In genomic region chr2:224151161-224151560, GRCh38 we compare ENCODE assay signal across 1 cellular context.
TF ChIP-seq lines count a peak whose summit lies in the region.

No MANE protein-coding gene starts in this region.

TF ChIP-seq in HepG2, 621 proteins besides CTCF, POLR2A, EP300 and RAD21 (continued from another document and continues in another):
- no peak for TF ChIP-seq KDM6A (CRISPR knock-in tag; IDR thresholded peaks at IDR 0.05; ENCODE audit: low read depth)
- TF ChIP-seq NR2F1 (CRISPR knock-in tag; IDR thresholded peaks at IDR 0.05) = no peak
- TF ChIP-seq, protein P1, sequence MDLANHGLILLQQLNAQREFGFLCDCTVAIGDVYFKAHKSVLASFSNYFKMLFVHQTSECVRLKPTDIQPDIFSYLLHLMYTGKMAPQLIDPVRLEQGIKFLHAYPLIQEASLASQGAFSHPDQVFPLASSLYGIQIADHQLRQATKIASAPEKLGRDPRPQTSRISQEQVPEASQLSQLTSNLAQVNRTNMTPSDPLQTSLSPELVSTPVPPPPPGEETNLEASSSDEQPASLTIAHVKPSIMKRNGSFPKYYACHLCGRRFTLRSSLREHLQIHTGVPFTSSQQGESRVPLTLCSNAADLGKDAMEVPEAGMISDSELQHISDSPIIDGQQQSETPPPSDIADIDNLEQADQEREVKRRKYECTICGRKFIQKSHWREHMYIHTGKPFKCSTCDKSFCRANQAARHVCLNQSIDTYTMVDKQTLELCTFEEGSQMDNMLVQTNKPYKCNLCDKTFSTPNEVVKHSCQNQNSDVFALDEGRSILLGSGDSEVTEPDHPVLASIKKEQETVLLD (CRISPR knock-in tag; IDR thresholded peaks at IDR 0.05; ENCODE audit: low read depth) = no peak
- TF ChIP-seq, protein P2, sequence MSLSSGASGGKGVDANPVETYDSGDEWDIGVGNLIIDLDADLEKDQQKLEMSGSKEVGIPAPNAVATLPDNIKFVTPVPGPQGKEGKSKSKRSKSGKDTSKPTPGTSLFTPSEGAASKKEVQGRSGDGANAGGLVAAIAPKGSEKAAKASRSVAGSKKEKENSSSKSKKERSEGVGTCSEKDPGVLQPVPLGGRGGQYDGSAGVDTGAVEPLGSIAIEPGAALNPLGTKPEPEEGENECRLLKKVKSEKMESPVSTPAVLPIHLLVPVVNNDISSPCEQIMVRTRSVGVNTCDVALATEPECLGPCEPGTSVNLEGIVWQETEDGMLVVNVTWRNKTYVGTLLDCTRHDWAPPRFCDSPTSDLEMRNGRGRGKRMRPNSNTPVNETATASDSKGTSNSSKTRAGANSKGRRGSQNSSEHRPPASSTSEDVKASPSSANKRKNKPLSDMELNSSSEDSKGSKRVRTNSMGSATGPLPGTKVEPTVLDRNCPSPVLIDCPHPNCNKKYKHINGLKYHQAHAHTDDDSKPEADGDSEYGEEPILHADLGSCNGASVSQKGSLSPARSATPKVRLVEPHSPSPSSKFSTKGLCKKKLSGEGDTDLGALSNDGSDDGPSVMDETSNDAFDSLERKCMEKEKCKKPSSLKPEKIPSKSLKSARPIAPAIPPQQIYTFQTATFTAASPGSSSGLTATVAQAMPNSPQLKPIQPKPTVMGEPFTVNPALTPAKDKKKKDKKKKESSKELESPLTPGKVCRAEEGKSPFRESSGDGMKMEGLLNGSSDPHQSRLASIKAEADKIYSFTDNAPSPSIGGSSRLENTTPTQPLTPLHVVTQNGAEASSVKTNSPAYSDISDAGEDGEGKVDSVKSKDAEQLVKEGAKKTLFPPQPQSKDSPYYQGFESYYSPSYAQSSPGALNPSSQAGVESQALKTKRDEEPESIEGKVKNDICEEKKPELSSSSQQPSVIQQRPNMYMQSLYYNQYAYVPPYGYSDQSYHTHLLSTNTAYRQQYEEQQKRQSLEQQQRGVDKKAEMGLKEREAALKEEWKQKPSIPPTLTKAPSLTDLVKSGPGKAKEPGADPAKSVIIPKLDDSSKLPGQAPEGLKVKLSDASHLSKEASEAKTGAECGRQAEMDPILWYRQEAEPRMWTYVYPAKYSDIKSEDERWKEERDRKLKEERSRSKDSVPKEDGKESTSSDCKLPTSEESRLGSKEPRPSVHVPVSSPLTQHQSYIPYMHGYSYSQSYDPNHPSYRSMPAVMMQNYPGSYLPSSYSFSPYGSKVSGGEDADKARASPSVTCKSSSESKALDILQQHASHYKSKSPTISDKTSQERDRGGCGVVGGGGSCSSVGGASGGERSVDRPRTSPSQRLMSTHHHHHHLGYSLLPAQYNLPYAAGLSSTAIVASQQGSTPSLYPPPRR (CRISPR knock-in tag; IDR thresholded peaks at IDR 0.05; ENCODE audit: borderline replicate concordance) = no peak
- TF ChIP-seq ZNF598 (CRISPR knock-in tag; IDR thresholded peaks at IDR 0.05; ENCODE audit: borderline replicate concordance) = no peak
- TF ChIP-seq ZNF136 (CRISPR knock-in tag; IDR thresholded peaks at IDR 0.05; ENCODE audit: low read depth) = no peak
- TF ChIP-seq NFIC (IDR thresholded peaks at IDR 0.05; ENCODE audit: low read length) = peak; percentile 77; the same call in 1 of the 2 replicates
- no peak for TF ChIP-seq ZNF572 (CRISPR knock-in tag; IDR thresholded peaks at IDR 0.05)
- TF ChIP-seq HMG20A (CRISPR knock-in tag; IDR thresholded peaks at IDR 0.05; ENCODE audit: borderline replicate concordance) = peak; percentile 97
- no peak for TF ChIP-seq RFX5 (IDR thresholded peaks at IDR 0.05; ENCODE audit: low read depth, low read length)
- peak; percentile 71; the same call in 1 of the 2 replicates for TF ChIP-seq ZNF24 (IDR thresholded peaks at IDR 0.05)
- no peak for TF ChIP-seq NR2C2 (CRISPR knock-in tag; IDR thresholded peaks at IDR 0.05; ENCODE audit: borderline replicate concordance)
- no peak for TF ChIP-seq CREB1 (IDR thresholded peaks at IDR 0.05)
- TF ChIP-seq CREB1 (CRISPR knock-in tag; IDR thresholded peaks at IDR 0.05) = no peak
- no peak for TF ChIP-seq ZFP62 (CRISPR knock-in tag; IDR thresholded peaks at IDR 0.05)
- TF ChIP-seq ZNF879 (CRISPR knock-in tag; IDR thresholded peaks at IDR 0.05) = no peak
- TF ChIP-seq, protein P3, sequence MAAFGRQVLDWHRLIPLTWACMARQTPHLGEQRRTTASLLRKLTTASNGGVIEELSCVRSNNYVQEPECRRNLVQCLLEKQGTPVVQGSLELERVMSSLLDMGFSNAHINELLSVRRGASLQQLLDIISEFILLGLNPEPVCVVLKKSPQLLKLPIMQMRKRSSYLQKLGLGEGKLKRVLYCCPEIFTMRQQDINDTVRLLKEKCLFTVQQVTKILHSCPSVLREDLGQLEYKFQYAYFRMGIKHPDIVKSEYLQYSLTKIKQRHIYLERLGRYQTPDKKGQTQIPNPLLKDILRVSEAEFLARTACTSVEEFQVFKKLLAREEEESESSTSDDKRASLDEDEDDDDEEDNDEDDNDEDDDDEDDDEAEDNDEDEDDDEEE (CRISPR knock-in tag; IDR thresholded peaks at IDR 0.05) = no peak
- TF ChIP-seq CHD4 (IDR thresholded peaks at IDR 0.05; ENCODE audit: borderline replicate concordance, low read length) = no peak
- 0 out of 2 replicates have a peak, but pooled peaks have one; percentile 9 for TF ChIP-seq ZNF816 (CRISPR knock-in tag; IDR thresholded peaks at IDR 0.05; ENCODE audit: borderline replicate concordance)
- peak; percentile 81; the same call in 1 of the 2 replicates for TF ChIP-seq SOX5 (CRISPR knock-in tag; IDR thresholded peaks at IDR 0.05; ENCODE audit: borderline replicate concordance)
- TF ChIP-seq, protein P4, sequence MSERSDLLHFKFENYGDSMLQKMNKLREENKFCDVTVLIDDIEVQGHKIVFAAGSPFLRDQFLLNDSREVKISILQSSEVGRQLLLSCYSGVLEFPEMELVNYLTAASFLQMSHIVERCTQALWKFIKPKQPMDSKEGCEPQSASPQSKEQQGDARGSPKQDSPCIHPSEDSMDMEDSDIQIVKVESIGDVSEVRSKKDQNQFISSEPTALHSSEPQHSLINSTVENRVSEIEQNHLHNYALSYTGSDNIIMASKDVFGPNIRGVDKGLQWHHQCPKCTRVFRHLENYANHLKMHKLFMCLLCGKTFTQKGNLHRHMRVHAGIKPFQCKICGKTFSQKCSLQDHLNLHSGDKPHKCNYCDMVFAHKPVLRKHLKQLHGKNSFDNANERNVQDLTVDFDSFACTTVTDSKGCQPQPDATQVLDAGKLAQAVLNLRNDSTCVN (CRISPR knock-in tag; IDR thresholded peaks at IDR 0.05; ENCODE audit: borderline replicate concordance) = no peak
- TF ChIP-seq, protein P5, sequence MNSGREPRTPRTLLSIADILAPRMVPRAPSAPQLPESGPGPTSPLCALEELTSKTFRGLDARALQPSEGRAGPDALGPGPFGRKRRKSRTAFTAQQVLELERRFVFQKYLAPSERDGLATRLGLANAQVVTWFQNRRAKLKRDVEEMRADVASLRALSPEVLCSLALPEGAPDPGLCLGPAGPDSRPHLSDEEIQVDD (CRISPR knock-in tag; IDR thresholded peaks at IDR 0.05; ENCODE audit: borderline replicate concordance) = no peak
- no peak for TF ChIP-seq ZNF282 (IDR thresholded peaks at IDR 0.05; ENCODE audit: partially characterized antibody)
- TF ChIP-seq REL (CRISPR knock-in tag; conservative IDR thresholded peaks at IDR 0.05) = no peak
- no peak for TF ChIP-seq ZNF660 (CRISPR knock-in tag; IDR thresholded peaks at IDR 0.05; ENCODE audit: borderline replicate concordance, low read depth)
- TF ChIP-seq SIX1 (CRISPR knock-in tag; IDR thresholded peaks at IDR 0.05; ENCODE audit: borderline replicate concordance) = no peak
- TF ChIP-seq ZNF558 (CRISPR knock-in tag; IDR thresholded peaks at IDR 0.05; ENCODE audit: borderline replicate concordance) = no peak
- TF ChIP-seq MEIS2 (CRISPR knock-in tag; IDR thresholded peaks at IDR 0.05) = no peak
- TF ChIP-seq ZNF543 (CRISPR knock-in tag; IDR thresholded peaks at IDR 0.05) = no peak
- TF ChIP-seq IKZF1 (IDR thresholded peaks at IDR 0.05) = no peak
- peak; percentile 44; the same call in 1 of the 2 replicates for TF ChIP-seq FOXP4 (CRISPR knock-in tag; IDR thresholded peaks at IDR 0.05)
- TF ChIP-seq U2AF2 (IDR thresholded peaks at IDR 0.05; ENCODE audit: low read depth, low read length) = no peak
- no peak for TF ChIP-seq HMGA1 (CRISPR knock-in tag; conservative IDR thresholded peaks at IDR 0.05)
- TF ChIP-seq DR1 (CRISPR knock-in tag; IDR thresholded peaks at IDR 0.05) = no peak
- peak; percentile 80 for TF ChIP-seq MED1 (CRISPR knock-in tag; IDR thresholded peaks at IDR 0.05)
- peak; percentile 35; the same call in 1 of the 2 replicates for TF ChIP-seq HHEX (CRISPR knock-in tag; IDR thresholded peaks at IDR 0.05)
- TF ChIP-seq NCOR1 (IDR thresholded peaks at IDR 0.05; ENCODE audit: borderline replicate concordance, low read length) = peak; percentile 55; the same call in 1 of the 2 replicates
- 0 out of 2 replicates have a peak, but pooled peaks have one; percentile 70 for TF ChIP-seq MBD4 (IDR thresholded peaks at IDR 0.05; ENCODE audit: borderline replicate concordance, low read length)
- TF ChIP-seq, protein P6, sequence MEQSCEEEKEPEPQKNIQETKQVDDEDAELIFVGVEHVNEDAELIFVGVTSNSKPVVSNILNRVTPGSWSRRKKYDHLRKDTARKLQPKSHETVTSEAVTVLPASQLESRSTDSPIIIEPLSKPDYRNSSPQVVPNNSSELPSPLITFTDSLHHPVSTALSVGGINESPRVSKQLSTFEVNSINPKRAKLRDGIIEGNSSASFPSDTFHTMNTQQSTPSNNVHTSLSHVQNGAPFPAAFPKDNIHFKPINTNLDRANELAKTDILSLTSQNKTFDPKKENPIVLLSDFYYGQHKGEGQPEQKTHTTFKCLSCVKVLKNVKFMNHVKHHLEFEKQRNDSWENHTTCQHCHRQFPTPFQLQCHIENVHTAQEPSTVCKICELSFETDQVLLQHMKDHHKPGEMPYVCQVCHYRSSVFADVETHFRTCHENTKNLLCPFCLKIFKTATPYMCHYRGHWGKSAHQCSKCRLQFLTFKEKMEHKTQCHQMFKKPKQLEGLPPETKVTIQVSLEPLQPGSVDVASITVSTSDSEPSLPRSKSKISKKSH (CRISPR knock-in tag; IDR thresholded peaks at IDR 0.05; ENCODE audit: borderline replicate concordance) = no peak
- no peak for TF ChIP-seq ZNF121 (CRISPR knock-in tag; IDR thresholded peaks at IDR 0.05)
- no peak for TF ChIP-seq ATF3 (CRISPR knock-in tag; IDR thresholded peaks at IDR 0.05)
- TF ChIP-seq NR1H2 (CRISPR knock-in tag; IDR thresholded peaks at IDR 0.05; ENCODE audit: borderline replicate concordance, low read depth) = no peak
- TF ChIP-seq, protein P7, sequence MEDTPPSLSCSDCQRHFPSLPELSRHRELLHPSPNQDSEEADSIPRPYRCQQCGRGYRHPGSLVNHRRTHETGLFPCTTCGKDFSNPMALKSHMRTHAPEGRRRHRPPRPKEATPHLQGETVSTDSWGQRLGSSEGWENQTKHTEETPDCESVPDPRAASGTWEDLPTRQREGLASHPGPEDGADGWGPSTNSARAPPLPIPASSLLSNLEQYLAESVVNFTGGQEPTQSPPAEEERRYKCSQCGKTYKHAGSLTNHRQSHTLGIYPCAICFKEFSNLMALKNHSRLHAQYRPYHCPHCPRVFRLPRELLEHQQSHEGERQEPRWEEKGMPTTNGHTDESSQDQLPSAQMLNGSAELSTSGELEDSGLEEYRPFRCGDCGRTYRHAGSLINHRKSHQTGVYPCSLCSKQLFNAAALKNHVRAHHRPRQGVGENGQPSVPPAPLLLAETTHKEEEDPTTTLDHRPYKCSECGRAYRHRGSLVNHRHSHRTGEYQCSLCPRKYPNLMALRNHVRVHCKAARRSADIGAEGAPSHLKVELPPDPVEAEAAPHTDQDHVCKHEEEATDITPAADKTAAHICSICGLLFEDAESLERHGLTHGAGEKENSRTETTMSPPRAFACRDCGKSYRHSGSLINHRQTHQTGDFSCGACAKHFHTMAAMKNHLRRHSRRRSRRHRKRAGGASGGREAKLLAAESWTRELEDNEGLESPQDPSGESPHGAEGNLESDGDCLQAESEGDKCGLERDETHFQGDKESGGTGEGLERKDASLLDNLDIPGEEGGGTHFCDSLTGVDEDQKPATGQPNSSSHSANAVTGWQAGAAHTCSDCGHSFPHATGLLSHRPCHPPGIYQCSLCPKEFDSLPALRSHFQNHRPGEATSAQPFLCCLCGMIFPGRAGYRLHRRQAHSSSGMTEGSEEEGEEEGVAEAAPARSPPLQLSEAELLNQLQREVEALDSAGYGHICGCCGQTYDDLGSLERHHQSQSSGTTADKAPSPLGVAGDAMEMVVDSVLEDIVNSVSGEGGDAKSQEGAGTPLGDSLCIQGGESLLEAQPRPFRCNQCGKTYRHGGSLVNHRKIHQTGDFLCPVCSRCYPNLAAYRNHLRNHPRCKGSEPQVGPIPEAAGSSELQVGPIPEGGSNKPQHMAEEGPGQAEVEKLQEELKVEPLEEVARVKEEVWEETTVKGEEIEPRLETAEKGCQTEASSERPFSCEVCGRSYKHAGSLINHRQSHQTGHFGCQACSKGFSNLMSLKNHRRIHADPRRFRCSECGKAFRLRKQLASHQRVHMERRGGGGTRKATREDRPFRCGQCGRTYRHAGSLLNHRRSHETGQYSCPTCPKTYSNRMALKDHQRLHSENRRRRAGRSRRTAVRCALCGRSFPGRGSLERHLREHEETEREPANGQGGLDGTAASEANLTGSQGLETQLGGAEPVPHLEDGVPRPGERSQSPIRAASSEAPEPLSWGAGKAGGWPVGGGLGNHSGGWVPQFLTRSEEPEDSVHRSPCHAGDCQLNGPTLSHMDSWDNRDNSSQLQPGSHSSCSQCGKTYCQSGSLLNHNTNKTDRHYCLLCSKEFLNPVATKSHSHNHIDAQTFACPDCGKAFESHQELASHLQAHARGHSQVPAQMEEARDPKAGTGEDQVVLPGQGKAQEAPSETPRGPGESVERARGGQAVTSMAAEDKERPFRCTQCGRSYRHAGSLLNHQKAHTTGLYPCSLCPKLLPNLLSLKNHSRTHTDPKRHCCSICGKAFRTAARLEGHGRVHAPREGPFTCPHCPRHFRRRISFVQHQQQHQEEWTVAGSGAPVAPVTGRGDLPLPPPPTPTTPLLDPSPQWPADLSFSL (CRISPR knock-in tag; IDR thresholded peaks at IDR 0.05) = no peak
- no peak for TF ChIP-seq GABPA (IDR thresholded peaks at IDR 0.05; ENCODE audit: low read depth, low read length)
- no peak for TF ChIP-seq GABPA (CRISPR knock-in tag; IDR thresholded peaks at IDR 0.05; ENCODE audit: low read depth)
- TF ChIP-seq KAT2B (IDR thresholded peaks at IDR 0.05; ENCODE audit: borderline replicate concordance, low read depth, low read length) = peak; percentile 33; the same call in 1 of the 2 replicates
